ENCODE assay signal across 25 cellular contexts in genomic region chr5:143131983-143132382, GRCh38.
A peak's percentile ranks its signal among the peaks of the same experiment; 100 is the strongest.
DNase-seq lines count a peak whose midpoint lies in the region; ATAC-seq, FAIRE-seq and TF ChIP-seq lines count a peak whose summit lies in the region.
"Had no signal": no experiment of that assay in that cellular context is flagged by ENCODE, and none has a peak within 500 bp of the region (broad histone marks: within the 10 kb centered on the region; RNA-seq: fewer than 3 reads in every experiment).

No MANE protein-coding gene starts in this region.

- no peak overlapping the region for H2AK5ac ChIP-seq in IMR-90 (ENCODE audit: low read depth, low read length)

- peaks cover 11% of the 10 kb centered on the region for H3K4me1 Mint-ChIP-seq in chondrocyte (ENCODE audit: low read depth)

- no peak overlapping the region for H3K4me2 ChIP-seq in IMR-90 (ENCODE audit: low read depth, low read length)

- no peak overlapping the region for H3K14ac ChIP-seq in IMR-90 (replicated peaks; ENCODE audit: low read depth, low read length)

- no peak overlapping the region for H2BK5ac ChIP-seq in IMR-90 (ENCODE audit: low read depth, low read length, poor library complexity, severe bottlenecking)

- H3K27ac Mint-ChIP-seq in chondrocyte (ENCODE audit: unreplicated experiment) = peak overlapping the region; percentile 10
- H3K27ac Mint-ChIP-seq: activated CD4-positive, alpha-beta memory T cell treated with anti-CD3 and anti-CD28 coated beads for 36 hours had no signal

- peaks cover 8% of the 10 kb centered on the region for H3K9me1 ChIP-seq in IMR-90 (ENCODE audit: insufficient read depth, low read length)

- H3K4me3 Mint-ChIP-seq in chondrocyte (ENCODE audit: unreplicated experiment) = no peak overlapping the region
- H3K4me3 Mint-ChIP-seq: activated CD4-positive, alpha-beta memory T cell treated with anti-CD3 and anti-CD28 coated beads for 36 hours had no signal

- ATAC-seq in IMR-90 (ENCODE audit: low read depth) = peak; percentile 27; the same call in 1 of the 2 replicates
- ATAC-seq in GM21360 (IDR thresholded peaks at IDR 0.05; ENCODE audit: unreplicated experiment) = no peak
- ATAC-seq in HG03196 (IDR thresholded peaks at IDR 0.05; ENCODE audit: unreplicated experiment) = no peak
- no peak for ATAC-seq in GM21717 (IDR thresholded peaks at IDR 0.05; ENCODE audit: unreplicated experiment)
- ATAC-seq: left lobe of liver; Panc1; stimulated activated naive CD8-positive, alpha-beta T cell treated with anti-CD3 and anti-CD28 coated beads, Interleukin-15, Interleukin-2, amounts not matched to agents 100 U/mL and 50 U/mL, for 24 hours; upper lobe of right lung had no signal

- dilution Hi-C loops in IMR-90 (cut with HindIII; ENCODE audit: low sequenced_read_pairs, unreplicated experiment) = no loop called here

- peaks cover 2% of the 10 kb centered on the region for H3K36me3 Mint-ChIP-seq in chondrocyte (ENCODE audit: low read depth)

- POLR2A ChIA-PET in IMR-90 (lab: Charles Lee; ENCODE audit: unreplicated experiment) = no interaction called here

- peaks cover 4% of the 10 kb centered on the region; the same call in 1 of the 2 replicates for H3K4me1 ChIP-seq in IMR-90 (ENCODE audit: control insufficient read depth, insufficient read depth, low read length)

- H2AFZ ChIP-seq in IMR-90 (replicated peaks; ENCODE audit: low read length, poor library complexity) = no peak overlapping the region

- H3K56ac ChIP-seq in IMR-90 (ENCODE audit: extremely low read depth, insufficient read depth, low read length) = no peak overlapping the region

- TF ChIP-seq RAD21 in IMR-90 (IDR thresholded peaks at IDR 0.05; ENCODE audit: low read length) = no peak

- H3K27me3 ChIP-seq in IMR-90 (ENCODE audit: control insufficient read depth, insufficient read depth, low read length) = no peaks in the 10 kb centered on the region
- H3K27me3 ChIP-seq: upper lobe of right lung had no signal

- no peak overlapping the region for H4K8ac ChIP-seq in IMR-90 (ENCODE audit: low read depth in 2 of 2, low read length in 2 of 2)

- no peak overlapping the region for H2BK120ac ChIP-seq in IMR-90 (ENCODE audit: low read depth, low read length)

- no peaks in the 10 kb centered on the region for H3K9me3 ChIP-seq in IMR-90 (ENCODE audit: control insufficient read depth, insufficient read depth, low read length)
- H3K9me3 ChIP-seq: upper lobe of right lung had no signal

- in situ Hi-C loops in IMR-90 (cut with MboI; ENCODE audit: low sequenced_read_pairs) = no loop called here

- H3K4ac ChIP-seq in IMR-90 (ENCODE audit: low read depth, low read length) = no peak overlapping the region

- no peak overlapping the region for H3K9ac ChIP-seq in IMR-90 (ENCODE audit: low read depth, low read length)

- H3K9me3 Mint-ChIP-seq in chondrocyte (ENCODE audit: low read depth) = no peaks in the 10 kb centered on the region
- H3K9me3 Mint-ChIP-seq: activated CD4-positive, alpha-beta memory T cell treated with anti-CD3 and anti-CD28 coated beads for 36 hours; naive B cell had no signal

- H4K20me1 ChIP-seq in IMR-90 (ENCODE audit: insufficient read depth, low read length) = no peaks in the 10 kb centered on the region

- WGBS in IMR-90 (ENCODE audit: extremely low coverage in 2 of 2, insufficient read length in 1 of 2), 2 experiments = 30% methylated on average over 2 of the region's 6 CpGs; no CpG with 5 or more reads in 1 of the 2 experiments

- H2AK9ac ChIP-seq in IMR-90 (replicated peaks; ENCODE audit: low read depth, low read length, poor library complexity) = no peak overlapping the region

- BruUV-seq in IMR-90 (replicated peaks; lab: Mats Ljungman, UMichigan) = no TSS peak

- H3K27ac ChIP-seq in IMR-90 (ENCODE audit: insufficient read depth, low read length) = no peak overlapping the region

- CTCF ChIA-PET in IMR-90 (lab: Yijun Ruan, JAX) = no interaction called here

- no peak overlapping the region for H2BK20ac ChIP-seq in IMR-90 (ENCODE audit: low read depth, low read length)

- H4K91ac ChIP-seq in IMR-90 (ENCODE audit: insufficient read depth, low read depth, low read length) = no peak overlapping the region

- H3K23ac ChIP-seq in IMR-90 (ENCODE audit: low read depth, low read length) = no peak overlapping the region

- intact Hi-C loops in IMR-90 (cut with micrococcal nuclease) = no loop called here

- no peak overlapping the region for H2BK15ac ChIP-seq in IMR-90 (ENCODE audit: low read depth, low read length)

- no peaks in the 10 kb centered on the region for H3K79me1 ChIP-seq in IMR-90 (ENCODE audit: low read depth in 1 of 2, low read length in 2 of 2)

- no peaks in the 10 kb centered on the region for H3K36me3 ChIP-seq in IMR-90 (ENCODE audit: control insufficient read depth, insufficient read depth, low read length)

- H4K5ac ChIP-seq in IMR-90 (ENCODE audit: low read depth, low read length) = no peak overlapping the region

- no peaks in the 10 kb centered on the region for H3K27me3 Mint-ChIP-seq in chondrocyte (ENCODE audit: low read depth)
- H3K27me3 Mint-ChIP-seq: activated CD4-positive, alpha-beta memory T cell treated with anti-CD3 and anti-CD28 coated beads for 36 hours; naive B cell had no signal

- no peak for TF ChIP-seq CTCF in IMR-90 (conservative IDR thresholded peaks at IDR 0.05; ENCODE audit: low read depth, low read length)
- no peak for TF ChIP-seq CTCF in chondrocyte (IDR thresholded peaks at IDR 0.05)

- H3K4me3 ChIP-seq in IMR-90 (ENCODE audit: insufficient read depth, low read depth, low read length) = no peak overlapping the region
- H3K4me3 ChIP-seq: upper lobe of right lung had no signal

- FAIRE-seq in GM12891 (lab: Jason Lieb, UNC) = peak; percentile 31

- no peak overlapping the region for H3K18ac ChIP-seq in IMR-90 (ENCODE audit: low read depth, low read length)

- no peak for TF ChIP-seq POLR2A in GM12891 (IDR thresholded peaks at IDR 0.05; ENCODE audit: low read depth, low read length)
- no peak for TF ChIP-seq POLR2A in IMR-90 (IDR thresholded peaks at IDR 0.05; ENCODE audit: low read depth, low read length)

- DNase-seq in GM12891 (ENCODE audit: insufficient read length, low spot score) (no peak), IMR-90 (no peak), chondrocyte (ENCODE audit: low spot score) (no peak), retina (peak; percentile 9)
- DNase-seq: activated CD4-positive, alpha-beta memory T cell treated with anti-CD3 and anti-CD28 coated beads for 36 hours; activated CD4-positive, alpha-beta T cell treated with anti-CD3 and anti-CD28 coated beads for 1 hour; activated naive CD4-positive, alpha-beta T cell treated with Interleukin-2 at 50 U/mL for 16 hours; C1 segment of cervical spinal cord; COR-L47; foreskin melanocyte; hypothalamus; naive B cell; NCI-H1105; NCI-H1930; NCI-H524; SHP77 treated with DMSO at 0.1 percent for 48 hours; stimulated activated CD4-positive, alpha-beta T cell treated with anti-CD3 and anti-CD28 coated beads, Interleukin-2, amount 100 ng/mL, for 24 hours; stimulated activated naive CD8-positive, alpha-beta T cell treated with anti-CD3 and anti-CD28 coated beads, Interleukin-15, Interleukin-2, amounts not matched to agents 100 U/mL and 50 U/mL, for 24 hours; SW 1271; upper lobe of right lung had no signal

TF ChIP-seq in GM12891, 5 proteins besides CTCF, POLR2A, EP300 and RAD21:
- no peak for TF ChIP-seq POU2F2 (IDR thresholded peaks at IDR 0.05; ENCODE audit: low read depth, low read length)
- TF ChIP-seq PAX5 (IDR thresholded peaks at IDR 0.05; ENCODE audit: insufficient read depth, low read length, severe bottlenecking) = no peak

TF ChIP-seq in IMR-90, 13 proteins besides CTCF, POLR2A, EP300 and RAD21:
- TF ChIP-seq ELK1 (IDR thresholded peaks at IDR 0.05; ENCODE audit: borderline replicate concordance, low read depth, low read length) = no peak
- TF ChIP-seq RCOR1 (IDR thresholded peaks at IDR 0.05; ENCODE audit: insufficient replicate concordance, low read length) = no peak
- TF ChIP-seq MAZ (IDR thresholded peaks at IDR 0.05; ENCODE audit: borderline replicate concordance, low read depth, low read length) = no peak
- no peak for TF ChIP-seq USF2 (IDR thresholded peaks at IDR 0.05; ENCODE audit: low read depth, low read length)
- TF ChIP-seq CHD1 (IDR thresholded peaks at IDR 0.05; ENCODE audit: low read depth, low read length) = no peak
- no peak for TF ChIP-seq NFE2L2 (IDR thresholded peaks at IDR 0.05; ENCODE audit: low read depth, low read length)
